18 cellular contexts compared by ENCODE assay signal in the genomic region with DNA sequence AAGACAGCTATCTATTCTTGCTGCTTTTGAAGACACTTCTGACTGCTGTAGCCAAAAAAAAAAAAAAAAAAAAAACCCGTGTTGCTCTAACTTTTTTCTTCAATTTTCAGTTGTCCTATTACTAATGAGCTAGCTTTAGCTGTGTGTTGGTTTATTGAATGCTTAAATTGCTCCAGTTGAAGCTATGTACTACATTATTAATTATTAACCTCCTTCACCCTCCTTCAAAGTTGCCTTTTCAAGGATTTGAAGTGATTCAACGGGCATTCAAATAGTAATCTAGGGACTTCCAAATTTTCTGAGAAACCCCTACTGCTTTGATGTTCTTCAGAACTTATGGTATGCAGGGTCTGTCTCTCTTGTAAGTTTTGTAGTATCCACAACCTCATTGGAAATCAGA.
DNase-seq lines count a peak whose midpoint lies in the region; ATAC-seq and TF ChIP-seq lines count a peak whose summit lies in the region.
"Had no signal": no experiment of that assay in that cellular context is flagged by ENCODE, and none has a peak within 500 bp of the region (broad histone marks: within the 10 kb centered on the region; RNA-seq: fewer than 3 reads in every experiment).

No MANE protein-coding gene starts in this region.

- ATAC-seq in GM21825 (IDR thresholded peaks at IDR 0.05; ENCODE audit: unreplicated experiment) (no peak), body of pancreas (no peak), HG02571 (IDR thresholded peaks at IDR 0.05; ENCODE audit: unreplicated experiment) (no peak)
- ATAC-seq: A549, GM12878, GM23338 had no signal

- intact Hi-C loops in body of pancreas (cut with DNase I) = no loop called here

- H2AK5ac ChIP-seq in mesenchymal stem cell (ENCODE audit: low read length, severe bottlenecking) = no peak overlapping the region

- no peak overlapping the region for H3K23ac ChIP-seq in mesenchymal stem cell (ENCODE audit: low read length in 2 of 2)

- H3K4me3 ChIP-seq in mesenchymal stem cell (ENCODE audit: insufficient read depth in 1 of 2, low read depth in 1 of 2, low read length in 2 of 2) = no peak overlapping the region
- H3K4me3 ChIP-seq in body of pancreas = no peak overlapping the region
- H3K4me3 ChIP-seq: A549, GM12878, GM23338 had no signal

- no peaks in the 10 kb centered on the region for H3K79me1 ChIP-seq in mesenchymal stem cell (replicated peaks; ENCODE audit: low read length, poor library complexity, severe bottlenecking)

- H3K18ac ChIP-seq in mesenchymal stem cell (ENCODE audit: low read depth in 1 of 2, low read length in 2 of 2) = no peak overlapping the region

- H3K27ac ChIP-seq in mesenchymal stem cell (ENCODE audit: low read length, poor library complexity, severe bottlenecking) = peak overlapping the region; percentile 20
- H3K27ac ChIP-seq in body of pancreas = no peak overlapping the region
- H3K27ac ChIP-seq: 22Rv1, A549, C4-2B had no signal

- WGBS in mesenchymal stem cell = 100% methylated on average over 1 of the region's 2 CpGs
- WGBS in body of pancreas, 2 donors = 8 to 9% methylated on average over 2 of the region's 2 CpGs

- no peak overlapping the region for H4K8ac ChIP-seq in mesenchymal stem cell (ENCODE audit: low read length)

- H3K4me1 ChIP-seq in mesenchymal stem cell (ENCODE audit: control insufficient read depth, insufficient read depth, low read depth, low read length) = no peaks in the 10 kb centered on the region
- H3K4me1 ChIP-seq in body of pancreas = peaks cover 8% of the 10 kb centered on the region
- H3K4me1 ChIP-seq: A549, Caco-2 had no signal

- H3K4me2 ChIP-seq in mesenchymal stem cell (ENCODE audit: low read length, poor library complexity, severe bottlenecking) = no peak overlapping the region
- H3K4me2 ChIP-seq: A549, GM23338 had no signal

- no peak overlapping the region for H2BK5ac ChIP-seq in mesenchymal stem cell (ENCODE audit: low read depth, low read length, poor library complexity, severe bottlenecking)

- H3K9me3 ChIP-seq in mesenchymal stem cell (ENCODE audit: control insufficient read depth, low read length) = no peaks in the 10 kb centered on the region
- no peaks in the 10 kb centered on the region for H3K9me3 ChIP-seq in body of pancreas
- H3K9me3 ChIP-seq: A549, Caco-2 had no signal

- TF ChIP-seq CTCF in body of pancreas (IDR thresholded peaks at IDR 0.05) = no peak

- DNase-seq in DMS53 (lab: John Stamatoyannopoulos, UW) (peak; percentile 35), DMS53 treated with DMSO at 0.1 percent for 48 hours (lab: John Stamatoyannopoulos, UW; ENCODE audit: unreplicated experiment) (no peak), kidney glomerular epithelial cell (lab: John Stamatoyannopoulos, UW) (peak; percentile 36), mesenchymal stem cell (no peak), renal cortical epithelial cell (ENCODE audit: low read depth) (peak; percentile 78), body of pancreas (no peak)
- DNase-seq: AML-193; Caco-2; CD4-positive, alpha-beta T cell; HCEC 1CT; IMR-90 had no signal

- no peak overlapping the region for H2BK15ac ChIP-seq in mesenchymal stem cell (ENCODE audit: low read depth, poor library complexity, severe bottlenecking)

- no peak overlapping the region for H4K91ac ChIP-seq in mesenchymal stem cell (ENCODE audit: low read length)

- H3K9ac ChIP-seq in mesenchymal stem cell (ENCODE audit: low read length) = no peak overlapping the region

- no peak overlapping the region for H3K14ac ChIP-seq in mesenchymal stem cell (ENCODE audit: low read length in 2 of 2)

- no peaks in the 10 kb centered on the region for H3K27me3 ChIP-seq in mesenchymal stem cell (ENCODE audit: control insufficient read depth in 1 of 2, insufficient read depth in 1 of 2, low read length in 2 of 2)
- H3K27me3 ChIP-seq in body of pancreas = no peaks in the 10 kb centered on the region

- H3K36me3 ChIP-seq in mesenchymal stem cell (ENCODE audit: control insufficient read depth in 1 of 2, insufficient read depth in 2 of 2, low read depth in 1 of 2, low read length in 2 of 2) = no peaks in the 10 kb centered on the region
- no peaks in the 10 kb centered on the region for H3K36me3 ChIP-seq in body of pancreas (replicated peaks in 1 of 2; ENCODE audit: insufficient read depth in 1 of 2, low read depth in 2 of 2)

- no peak overlapping the region for H2AFZ ChIP-seq in mesenchymal stem cell (ENCODE audit: low read depth, low read length)
- H2AFZ ChIP-seq: GM23338 had no signal

- no peak overlapping the region for H2BK120ac ChIP-seq in mesenchymal stem cell (ENCODE audit: low read depth, low read length)

- no peak overlapping the region for H3K4ac ChIP-seq in mesenchymal stem cell (ENCODE audit: low read depth in 1 of 2, low read length in 2 of 2)

- H2BK12ac ChIP-seq in mesenchymal stem cell (ENCODE audit: low read length in 2 of 2) = no peak overlapping the region

- TF ChIP-seq POLR2A in body of pancreas (IDR thresholded peaks at IDR 0.05) = no peak

Comparison
In these comparisons a context has a peak if more than half of its experiments do, and no peak if none do; other contexts are left out.
1. DNase-seq: peak in DMS53 (single experiment), kidney glomerular epithelial cell (single experiment) and renal cortical epithelial cell (single experiment); none in DMS53 treated with DMSO at 0.1 percent for 48 hours (single experiment), mesenchymal stem cell (single experiment) and body of pancreas (0 of 4).